In genomic region chr2:11582526-11583202, GRCh38 we compare ENCODE assay signal across 1 cellular context.
TF ChIP-seq lines count a peak whose summit lies in the region.

No MANE protein-coding gene starts in this region.

TF ChIP-seq in HepG2, 621 proteins besides CTCF, POLR2A, EP300 and RAD21 (continued from another document and continues in another):
- TF ChIP-seq SALL1 (CRISPR knock-in tag; IDR thresholded peaks at IDR 0.05) = no peak
- TF ChIP-seq ZNF33B (CRISPR knock-in tag; IDR thresholded peaks at IDR 0.05) = no peak
- no peak for TF ChIP-seq FOXM1 (CRISPR knock-in tag; IDR thresholded peaks at IDR 0.05)
- TF ChIP-seq, protein P1, sequence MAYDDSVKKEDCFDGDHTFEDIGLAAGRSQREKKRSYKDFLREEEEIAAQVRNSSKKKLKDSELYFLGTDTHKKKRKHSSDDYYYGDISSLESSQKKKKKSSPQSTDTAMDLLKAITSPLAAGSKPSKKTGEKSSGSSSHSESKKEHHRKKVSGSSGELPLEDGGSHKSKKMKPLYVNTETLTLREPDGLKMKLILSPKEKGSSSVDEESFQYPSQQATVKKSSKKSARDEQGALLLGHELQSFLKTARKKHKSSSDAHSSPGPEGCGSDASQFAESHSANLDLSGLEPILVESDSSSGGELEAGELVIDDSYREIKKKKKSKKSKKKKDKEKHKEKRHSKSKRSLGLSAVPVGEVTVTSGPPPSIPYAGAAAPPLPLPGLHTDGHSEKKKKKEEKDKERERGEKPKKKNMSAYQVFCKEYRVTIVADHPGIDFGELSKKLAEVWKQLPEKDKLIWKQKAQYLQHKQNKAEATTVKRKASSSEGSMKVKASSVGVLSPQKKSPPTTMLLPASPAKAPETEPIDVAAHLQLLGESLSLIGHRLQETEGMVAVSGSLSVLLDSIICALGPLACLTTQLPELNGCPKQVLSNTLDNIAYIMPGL (CRISPR knock-in tag; IDR thresholded peaks at IDR 0.05; ENCODE audit: borderline replicate concordance in 1 of 2, low read depth in 1 of 2) = peak in 1 of 2 experiments; percentile 60; a peak in 2 of 4 replicates
- peak; percentile 48; the same call in 1 of the 2 replicates for TF ChIP-seq ZC3H13 (CRISPR knock-in tag; IDR thresholded peaks at IDR 0.05)
- no peak for TF ChIP-seq ZNF546 (CRISPR knock-in tag; conservative IDR thresholded peaks at IDR 0.05)
- TF ChIP-seq, protein P2, sequence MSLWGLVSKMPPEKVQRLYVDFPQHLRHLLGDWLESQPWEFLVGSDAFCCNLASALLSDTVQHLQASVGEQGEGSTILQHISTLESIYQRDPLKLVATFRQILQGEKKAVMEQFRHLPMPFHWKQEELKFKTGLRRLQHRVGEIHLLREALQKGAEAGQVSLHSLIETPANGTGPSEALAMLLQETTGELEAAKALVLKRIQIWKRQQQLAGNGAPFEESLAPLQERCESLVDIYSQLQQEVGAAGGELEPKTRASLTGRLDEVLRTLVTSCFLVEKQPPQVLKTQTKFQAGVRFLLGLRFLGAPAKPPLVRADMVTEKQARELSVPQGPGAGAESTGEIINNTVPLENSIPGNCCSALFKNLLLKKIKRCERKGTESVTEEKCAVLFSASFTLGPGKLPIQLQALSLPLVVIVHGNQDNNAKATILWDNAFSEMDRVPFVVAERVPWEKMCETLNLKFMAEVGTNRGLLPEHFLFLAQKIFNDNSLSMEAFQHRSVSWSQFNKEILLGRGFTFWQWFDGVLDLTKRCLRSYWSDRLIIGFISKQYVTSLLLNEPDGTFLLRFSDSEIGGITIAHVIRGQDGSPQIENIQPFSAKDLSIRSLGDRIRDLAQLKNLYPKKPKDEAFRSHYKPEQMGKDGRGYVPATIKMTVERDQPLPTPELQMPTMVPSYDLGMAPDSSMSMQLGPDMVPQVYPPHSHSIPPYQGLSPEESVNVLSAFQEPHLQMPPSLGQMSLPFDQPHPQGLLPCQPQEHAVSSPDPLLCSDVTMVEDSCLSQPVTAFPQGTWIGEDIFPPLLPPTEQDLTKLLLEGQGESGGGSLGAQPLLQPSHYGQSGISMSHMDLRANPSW (CRISPR knock-in tag; IDR thresholded peaks at IDR 0.05; ENCODE audit: borderline replicate concordance) = peak; percentile 85; the same call in 1 of the 2 replicates
- TF ChIP-seq U2AF1 (optimal IDR thresholded peaks at IDR 0.05; ENCODE audit: low read depth, low read length) = peak; percentile 23
- no peak; the same call in 1 of the 2 replicates for TF ChIP-seq KMT2B (CRISPR knock-in tag; IDR thresholded peaks at IDR 0.05)
- no peak for TF ChIP-seq ZNF615 (CRISPR knock-in tag; IDR thresholded peaks at IDR 0.05; ENCODE audit: borderline replicate concordance)
- peak; percentile 58; the same call in 1 of the 2 replicates for TF ChIP-seq ZFP91 (CRISPR knock-in tag; IDR thresholded peaks at IDR 0.05; ENCODE audit: borderline replicate concordance)
- 0 out of 2 replicates have a peak, but pooled peaks have one; percentile 31 for TF ChIP-seq AHR (CRISPR knock-in tag; IDR thresholded peaks at IDR 0.05)
- no peak for TF ChIP-seq TCF12 (IDR thresholded peaks at IDR 0.05)
- TF ChIP-seq TCF12 (CRISPR knock-in tag; IDR thresholded peaks at IDR 0.05) = peak; percentile 65; the same call in 1 of the 2 replicates
- TF ChIP-seq KLF15 (CRISPR knock-in tag; IDR thresholded peaks at IDR 0.05; ENCODE audit: borderline replicate concordance) = peak; percentile 61; the same call in 1 of the 2 replicates
- peak; percentile 83; the same call in 1 of the 2 replicates for TF ChIP-seq ZNF567 (CRISPR knock-in tag; IDR thresholded peaks at IDR 0.05; ENCODE audit: borderline replicate concordance)
- TF ChIP-seq BORCS8-MEF2B (CRISPR knock-in tag; IDR thresholded peaks at IDR 0.05) = no peak
- TF ChIP-seq, protein P3, sequence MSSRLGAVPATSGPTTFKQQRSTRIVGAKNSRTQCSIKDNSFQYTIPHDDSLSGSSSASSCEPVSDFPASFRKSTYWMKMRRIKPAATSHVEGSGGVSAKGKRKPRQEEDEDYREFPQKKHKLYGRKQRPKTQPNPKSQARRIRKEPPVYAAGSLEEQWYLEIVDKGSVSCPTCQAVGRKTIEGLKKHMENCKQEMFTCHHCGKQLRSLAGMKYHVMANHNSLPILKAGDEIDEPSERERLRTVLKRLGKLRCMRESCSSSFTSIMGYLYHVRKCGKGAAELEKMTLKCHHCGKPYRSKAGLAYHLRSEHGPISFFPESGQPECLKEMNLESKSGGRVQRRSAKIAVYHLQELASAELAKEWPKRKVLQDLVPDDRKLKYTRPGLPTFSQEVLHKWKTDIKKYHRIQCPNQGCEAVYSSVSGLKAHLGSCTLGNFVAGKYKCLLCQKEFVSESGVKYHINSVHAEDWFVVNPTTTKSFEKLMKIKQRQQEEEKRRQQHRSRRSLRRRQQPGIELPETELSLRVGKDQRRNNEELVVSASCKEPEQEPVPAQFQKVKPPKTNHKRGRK (CRISPR knock-in tag; IDR thresholded peaks at IDR 0.05) = 0 out of 2 replicates have a peak, but pooled peaks have one; percentile 68
- peak; percentile 67; the same call in 1 of the 2 replicates for TF ChIP-seq ZNF605 (CRISPR knock-in tag; IDR thresholded peaks at IDR 0.05)
- TF ChIP-seq ZNF430 (CRISPR knock-in tag; IDR thresholded peaks at IDR 0.05) = peak; percentile 48; the same call in 1 of the 2 replicates
- TF ChIP-seq FOXA1 (IDR thresholded peaks at IDR 0.05) = no peak
- 0 out of 2 replicates have a peak, but pooled peaks have one; percentile 22 for TF ChIP-seq FOXA1 (CRISPR knock-in tag; IDR thresholded peaks at IDR 0.05)
- TF ChIP-seq ARID4A (CRISPR knock-in tag; IDR thresholded peaks at IDR 0.05; ENCODE audit: borderline replicate concordance) = peak; percentile 30; the same call in 1 of the 2 replicates
- TF ChIP-seq, protein P4, sequence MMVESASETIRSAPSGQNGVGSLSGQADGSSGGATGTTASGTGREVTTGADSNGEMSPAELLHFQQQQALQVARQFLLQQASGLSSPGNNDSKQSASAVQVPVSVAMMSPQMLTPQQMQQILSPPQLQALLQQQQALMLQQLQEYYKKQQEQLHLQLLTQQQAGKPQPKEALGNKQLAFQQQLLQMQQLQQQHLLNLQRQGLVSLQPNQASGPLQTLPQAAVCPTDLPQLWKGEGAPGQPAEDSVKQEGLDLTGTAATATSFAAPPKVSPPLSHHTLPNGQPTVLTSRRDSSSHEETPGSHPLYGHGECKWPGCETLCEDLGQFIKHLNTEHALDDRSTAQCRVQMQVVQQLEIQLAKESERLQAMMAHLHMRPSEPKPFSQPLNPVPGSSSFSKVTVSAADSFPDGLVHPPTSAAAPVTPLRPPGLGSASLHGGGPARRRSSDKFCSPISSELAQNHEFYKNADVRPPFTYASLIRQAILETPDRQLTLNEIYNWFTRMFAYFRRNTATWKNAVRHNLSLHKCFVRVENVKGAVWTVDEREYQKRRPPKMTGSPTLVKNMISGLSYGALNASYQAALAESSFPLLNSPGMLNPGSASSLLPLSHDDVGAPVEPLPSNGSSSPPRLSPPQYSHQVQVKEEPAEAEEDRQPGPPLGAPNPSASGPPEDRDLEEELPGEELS (CRISPR knock-in tag; IDR thresholded peaks at IDR 0.05) = no peak
- TF ChIP-seq POGZ (CRISPR knock-in tag; IDR thresholded peaks at IDR 0.05) = peak; percentile 35; the same call in 1 of the 2 replicates
- TF ChIP-seq CBX5 (CRISPR knock-in tag; IDR thresholded peaks at IDR 0.05; ENCODE audit: borderline replicate concordance) = peak; percentile 30; the same call in 1 of the 2 replicates
- peak; percentile 1 for TF ChIP-seq POLR2G (IDR thresholded peaks at IDR 0.05; ENCODE audit: low read depth, low read length)
- 0 out of 2 replicates have a peak, but pooled peaks have one; percentile 6 for TF ChIP-seq PHF8 (CRISPR knock-in tag; IDR thresholded peaks at IDR 0.05)
- 0 out of 2 replicates have a peak, but pooled peaks have one; percentile 48 for TF ChIP-seq KLF13 (CRISPR knock-in tag; IDR thresholded peaks at IDR 0.05)
- peak; percentile 42 for TF ChIP-seq ZFX (CRISPR knock-in tag; IDR thresholded peaks at IDR 0.05; ENCODE audit: low read depth)
- TF ChIP-seq, protein P5, sequence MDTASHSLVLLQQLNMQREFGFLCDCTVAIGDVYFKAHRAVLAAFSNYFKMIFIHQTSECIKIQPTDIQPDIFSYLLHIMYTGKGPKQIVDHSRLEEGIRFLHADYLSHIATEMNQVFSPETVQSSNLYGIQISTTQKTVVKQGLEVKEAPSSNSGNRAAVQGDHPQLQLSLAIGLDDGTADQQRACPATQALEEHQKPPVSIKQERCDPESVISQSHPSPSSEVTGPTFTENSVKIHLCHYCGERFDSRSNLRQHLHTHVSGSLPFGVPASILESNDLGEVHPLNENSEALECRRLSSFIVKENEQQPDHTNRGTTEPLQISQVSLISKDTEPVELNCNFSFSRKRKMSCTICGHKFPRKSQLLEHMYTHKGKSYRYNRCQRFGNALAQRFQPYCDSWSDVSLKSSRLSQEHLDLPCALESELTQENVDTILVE (CRISPR knock-in tag; IDR thresholded peaks at IDR 0.05) = peak; percentile 39; the same call in 1 of the 2 replicates
- peak; percentile 92 for TF ChIP-seq SMC3 (IDR thresholded peaks at IDR 0.05; ENCODE audit: low read length)
- peak; percentile 17; the same call in 1 of the 2 replicates for TF ChIP-seq NR2C2 (CRISPR knock-in tag; IDR thresholded peaks at IDR 0.05; ENCODE audit: borderline replicate concordance)
- TF ChIP-seq ZFP41 (CRISPR knock-in tag; IDR thresholded peaks at IDR 0.05; ENCODE audit: borderline replicate concordance) = 0 out of 2 replicates have a peak, but pooled peaks have one; percentile 58
- TF ChIP-seq HDAC6 (IDR thresholded peaks at IDR 0.05; ENCODE audit: low read depth, low read length) = no peak
